In the genomic region with DNA sequence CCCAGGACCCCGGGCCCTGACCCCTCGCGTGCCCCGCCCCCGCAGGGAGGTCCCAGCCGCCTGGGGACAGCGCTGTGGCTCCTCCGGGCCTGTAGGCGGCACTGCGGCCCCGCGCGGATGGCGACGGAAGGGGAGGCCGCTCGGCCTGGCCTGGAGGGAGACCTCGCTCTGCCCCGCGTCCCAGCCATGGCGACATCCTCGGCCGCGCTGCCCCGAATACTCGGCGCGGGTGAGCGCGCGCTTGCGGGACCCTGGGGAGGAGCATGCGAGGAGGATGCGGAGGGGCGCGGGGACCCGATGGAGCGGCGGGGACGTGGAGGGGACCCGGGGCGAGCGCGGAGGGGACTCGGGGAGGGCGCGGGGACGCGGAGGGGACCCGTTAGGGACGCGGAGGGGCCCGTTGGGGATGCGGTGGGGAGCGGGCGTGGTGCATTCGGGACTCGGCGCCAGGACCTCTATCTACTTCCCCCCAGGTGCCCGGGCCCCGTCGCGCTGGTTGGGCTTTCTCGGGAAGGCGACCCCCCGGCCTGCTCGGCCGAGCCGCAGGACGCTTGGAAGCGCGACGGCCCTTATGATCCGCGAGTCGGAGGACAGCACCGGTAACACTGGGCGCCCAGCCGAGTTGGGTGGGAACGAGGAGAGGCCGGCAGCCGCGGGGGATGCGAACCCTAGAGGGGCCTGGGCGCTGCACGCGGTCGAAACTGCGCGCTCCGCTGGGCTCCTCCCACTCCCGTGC, we compare ENCODE assay signal across 1 cellular context.
TF ChIP-seq lines count a peak whose summit lies in the region.

TSS of gene MRPS2 (plus strand) at position 158 of the 736 bp plus-strand sequence. CDS start at position 187, 29 bp downstream.

TF ChIP-seq in HepG2, 621 proteins besides CTCF, POLR2A, EP300 and RAD21 (continued from another document and continues in another):
- TF ChIP-seq, protein P1, sequence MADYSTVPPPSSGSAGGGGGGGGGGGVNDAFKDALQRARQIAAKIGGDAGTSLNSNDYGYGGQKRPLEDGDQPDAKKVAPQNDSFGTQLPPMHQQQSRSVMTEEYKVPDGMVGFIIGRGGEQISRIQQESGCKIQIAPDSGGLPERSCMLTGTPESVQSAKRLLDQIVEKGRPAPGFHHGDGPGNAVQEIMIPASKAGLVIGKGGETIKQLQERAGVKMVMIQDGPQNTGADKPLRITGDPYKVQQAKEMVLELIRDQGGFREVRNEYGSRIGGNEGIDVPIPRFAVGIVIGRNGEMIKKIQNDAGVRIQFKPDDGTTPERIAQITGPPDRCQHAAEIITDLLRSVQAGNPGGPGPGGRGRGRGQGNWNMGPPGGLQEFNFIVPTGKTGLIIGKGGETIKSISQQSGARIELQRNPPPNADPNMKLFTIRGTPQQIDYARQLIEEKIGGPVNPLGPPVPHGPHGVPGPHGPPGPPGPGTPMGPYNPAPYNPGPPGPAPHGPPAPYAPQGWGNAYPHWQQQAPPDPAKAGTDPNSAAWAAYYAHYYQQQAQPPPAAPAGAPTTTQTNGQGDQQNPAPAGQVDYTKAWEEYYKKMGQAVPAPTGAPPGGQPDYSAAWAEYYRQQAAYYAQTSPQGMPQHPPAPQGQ (CRISPR knock-in tag; IDR thresholded peaks at IDR 0.05; ENCODE audit: borderline replicate concordance): no peak
- TF ChIP-seq AKAP8 (CRISPR knock-in tag; IDR thresholded peaks at IDR 0.05): peak; percentile 71; the same call in 1 of the 2 replicates
- TF ChIP-seq ATF7 (IDR thresholded peaks at IDR 0.05): no peak
- no peak; the same call in 1 of the 2 replicates for TF ChIP-seq ATF7 (CRISPR knock-in tag; IDR thresholded peaks at IDR 0.05)
- TF ChIP-seq ZNF589 (CRISPR knock-in tag; conservative IDR thresholded peaks at IDR 0.05): 0 out of 2 replicates have a peak, but pooled peaks have one; percentile 65
- no peak for TF ChIP-seq TOE1 (CRISPR knock-in tag; IDR thresholded peaks at IDR 0.05)
- TF ChIP-seq, protein P2, sequence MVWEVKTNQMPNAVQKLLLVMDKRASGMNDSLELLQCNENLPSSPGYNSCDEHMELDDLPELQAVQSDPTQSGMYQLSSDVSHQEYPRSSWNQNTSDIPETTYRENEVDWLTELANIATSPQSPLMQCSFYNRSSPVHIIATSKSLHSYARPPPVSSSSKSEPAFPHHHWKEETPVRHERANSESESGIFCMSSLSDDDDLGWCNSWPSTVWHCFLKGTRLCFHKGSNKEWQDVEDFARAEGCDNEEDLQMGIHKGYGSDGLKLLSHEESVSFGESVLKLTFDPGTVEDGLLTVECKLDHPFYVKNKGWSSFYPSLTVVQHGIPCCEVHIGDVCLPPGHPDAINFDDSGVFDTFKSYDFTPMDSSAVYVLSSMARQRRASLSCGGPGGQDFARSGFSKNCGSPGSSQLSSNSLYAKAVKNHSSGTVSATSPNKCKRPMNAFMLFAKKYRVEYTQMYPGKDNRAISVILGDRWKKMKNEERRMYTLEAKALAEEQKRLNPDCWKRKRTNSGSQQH (CRISPR knock-in tag; IDR thresholded peaks at IDR 0.05; ENCODE audit: low read depth): 0 out of 2 replicates have a peak, but pooled peaks have one; percentile 39
- TF ChIP-seq ZFY (CRISPR knock-in tag; IDR thresholded peaks at IDR 0.05): peak; percentile 100
- peak; percentile 92 for TF ChIP-seq HOXA3 (CRISPR knock-in tag; IDR thresholded peaks at IDR 0.05)
- TF ChIP-seq ZSCAN30 (CRISPR knock-in tag; IDR thresholded peaks at IDR 0.05): no peak
- TF ChIP-seq, protein P3, sequence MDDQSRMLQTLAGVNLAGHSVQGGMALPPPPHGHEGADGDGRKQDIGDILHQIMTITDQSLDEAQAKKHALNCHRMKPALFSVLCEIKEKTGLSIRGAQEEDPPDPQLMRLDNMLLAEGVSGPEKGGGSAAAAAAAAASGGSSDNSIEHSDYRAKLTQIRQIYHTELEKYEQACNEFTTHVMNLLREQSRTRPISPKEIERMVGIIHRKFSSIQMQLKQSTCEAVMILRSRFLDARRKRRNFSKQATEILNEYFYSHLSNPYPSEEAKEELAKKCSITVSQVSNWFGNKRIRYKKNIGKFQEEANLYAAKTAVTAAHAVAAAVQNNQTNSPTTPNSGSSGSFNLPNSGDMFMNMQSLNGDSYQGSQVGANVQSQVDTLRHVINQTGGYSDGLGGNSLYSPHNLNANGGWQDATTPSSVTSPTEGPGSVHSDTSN (CRISPR knock-in tag; IDR thresholded peaks at IDR 0.05; ENCODE audit: borderline replicate concordance): no peak
- TF ChIP-seq SAP130 (CRISPR knock-in tag; IDR thresholded peaks at IDR 0.05; ENCODE audit: low read depth): peak; percentile 86
- TF ChIP-seq ZNF530 (CRISPR knock-in tag; IDR thresholded peaks at IDR 0.05; ENCODE audit: low read depth): no peak
- TF ChIP-seq TFDP2 (CRISPR knock-in tag; IDR thresholded peaks at IDR 0.05): peak; percentile 54; the same call in 1 of the 2 replicates
- peak; percentile 83; the same call in 1 of the 2 replicates for TF ChIP-seq KAT7 (CRISPR knock-in tag; IDR thresholded peaks at IDR 0.05; ENCODE audit: borderline replicate concordance)
- peak; percentile 65; the same call in 1 of the 2 replicates for TF ChIP-seq MAF1 (CRISPR knock-in tag; IDR thresholded peaks at IDR 0.05; ENCODE audit: borderline replicate concordance)
- TF ChIP-seq ZNF367 (CRISPR knock-in tag; IDR thresholded peaks at IDR 0.05; ENCODE audit: borderline replicate concordance): no peak
- TF ChIP-seq SSRP1 (CRISPR knock-in tag; IDR thresholded peaks at IDR 0.05): no peak
- TF ChIP-seq FOXJ3 (CRISPR knock-in tag; IDR thresholded peaks at IDR 0.05; ENCODE audit: borderline replicate concordance): no peak
- TF ChIP-seq NR1H2 (CRISPR knock-in tag; IDR thresholded peaks at IDR 0.05; ENCODE audit: borderline replicate concordance, low read depth): peak; percentile 84; the same call in 1 of the 2 replicates
- TF ChIP-seq, protein P4, sequence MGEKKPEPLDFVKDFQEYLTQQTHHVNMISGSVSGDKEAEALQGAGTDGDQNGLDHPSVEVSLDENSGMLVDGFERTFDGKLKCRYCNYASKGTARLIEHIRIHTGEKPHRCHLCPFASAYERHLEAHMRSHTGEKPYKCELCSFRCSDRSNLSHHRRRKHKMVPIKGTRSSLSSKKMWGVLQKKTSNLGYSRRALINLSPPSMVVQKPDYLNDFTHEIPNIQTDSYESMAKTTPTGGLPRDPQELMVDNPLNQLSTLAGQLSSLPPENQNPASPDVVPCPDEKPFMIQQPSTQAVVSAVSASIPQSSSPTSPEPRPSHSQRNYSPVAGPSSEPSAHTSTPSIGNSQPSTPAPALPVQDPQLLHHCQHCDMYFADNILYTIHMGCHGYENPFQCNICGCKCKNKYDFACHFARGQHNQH (CRISPR knock-in tag; IDR thresholded peaks at IDR 0.05): peak; percentile 75; the same call in 1 of the 2 replicates
- no peak for TF ChIP-seq ZNF7 (CRISPR knock-in tag; IDR thresholded peaks at IDR 0.05)
- 0 out of 2 replicates have a peak, but pooled peaks have one; percentile 27 for TF ChIP-seq ZBTB8A (CRISPR knock-in tag; IDR thresholded peaks at IDR 0.05; ENCODE audit: borderline replicate concordance, low read depth)
- TF ChIP-seq ZBTB7B (CRISPR knock-in tag; IDR thresholded peaks at IDR 0.05): peak; percentile 81
- TF ChIP-seq MLLT10 (CRISPR knock-in tag; IDR thresholded peaks at IDR 0.05): no peak
- TF ChIP-seq HMG20B (CRISPR knock-in tag; conservative IDR thresholded peaks at IDR 0.05): no peak
- peak; percentile 95 for TF ChIP-seq ZNF709 (CRISPR knock-in tag; IDR thresholded peaks at IDR 0.05)
- TF ChIP-seq ATM (IDR thresholded peaks at IDR 0.05; ENCODE audit: borderline replicate concordance): no peak
- TF ChIP-seq CBX5 (CRISPR knock-in tag; IDR thresholded peaks at IDR 0.05; ENCODE audit: borderline replicate concordance): peak; percentile 68; the same call in 1 of the 2 replicates
- TF ChIP-seq, protein P5, sequence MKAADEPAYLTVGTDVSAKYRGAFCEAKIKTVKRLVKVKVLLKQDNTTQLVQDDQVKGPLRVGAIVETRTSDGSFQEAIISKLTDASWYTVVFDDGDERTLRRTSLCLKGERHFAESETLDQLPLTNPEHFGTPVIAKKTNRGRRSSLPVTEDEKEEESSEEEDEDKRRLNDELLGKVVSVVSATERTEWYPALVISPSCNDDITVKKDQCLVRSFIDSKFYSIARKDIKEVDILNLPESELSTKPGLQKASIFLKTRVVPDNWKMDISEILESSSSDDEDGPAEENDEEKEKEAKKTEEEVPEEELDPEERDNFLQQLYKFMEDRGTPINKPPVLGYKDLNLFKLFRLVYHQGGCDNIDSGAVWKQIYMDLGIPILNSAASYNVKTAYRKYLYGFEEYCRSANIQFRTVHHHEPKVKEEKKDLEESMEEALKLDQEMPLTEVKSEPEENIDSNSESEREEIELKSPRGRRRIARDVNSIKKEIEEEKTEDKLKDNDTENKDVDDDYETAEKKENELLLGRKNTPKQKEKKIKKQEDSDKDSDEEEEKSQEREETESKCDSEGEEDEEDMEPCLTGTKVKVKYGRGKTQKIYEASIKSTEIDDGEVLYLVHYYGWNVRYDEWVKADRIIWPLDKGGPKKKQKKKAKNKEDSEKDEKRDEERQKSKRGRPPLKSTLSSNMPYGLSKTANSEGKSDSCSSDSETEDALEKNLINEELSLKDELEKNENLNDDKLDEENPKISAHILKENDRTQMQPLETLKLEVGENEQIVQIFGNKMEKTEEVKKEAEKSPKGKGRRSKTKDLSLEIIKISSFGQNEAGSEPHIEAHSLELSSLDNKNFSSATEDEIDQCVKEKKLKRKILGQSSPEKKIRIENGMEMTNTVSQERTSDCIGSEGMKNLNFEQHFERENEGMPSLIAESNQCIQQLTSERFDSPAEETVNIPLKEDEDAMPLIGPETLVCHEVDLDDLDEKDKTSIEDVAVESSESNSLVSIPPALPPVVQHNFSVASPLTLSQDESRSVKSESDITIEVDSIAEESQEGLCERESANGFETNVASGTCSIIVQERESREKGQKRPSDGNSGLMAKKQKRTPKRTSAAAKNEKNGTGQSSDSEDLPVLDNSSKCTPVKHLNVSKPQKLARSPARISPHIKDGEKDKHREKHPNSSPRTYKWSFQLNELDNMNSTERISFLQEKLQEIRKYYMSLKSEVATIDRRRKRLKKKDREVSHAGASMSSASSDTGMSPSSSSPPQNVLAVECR (CRISPR knock-in tag; IDR thresholded peaks at IDR 0.05; ENCODE audit: borderline replicate concordance): peak; percentile 18; the same call in 1 of the 2 replicates
- peak; percentile 82 for TF ChIP-seq CCDC6 (CRISPR knock-in tag; IDR thresholded peaks at IDR 0.05)
- peak; percentile 66; the same call in 1 of the 2 replicates for TF ChIP-seq ATF2 (CRISPR knock-in tag; IDR thresholded peaks at IDR 0.05)
- peak; percentile 86 for TF ChIP-seq ZBTB38 (CRISPR knock-in tag; IDR thresholded peaks at IDR 0.05)
- no peak for TF ChIP-seq PHB2 (IDR thresholded peaks at IDR 0.05; ENCODE audit: partially characterized antibody)
- peak; percentile 92 for TF ChIP-seq ZBTB7A (CRISPR knock-in tag; IDR thresholded peaks at IDR 0.05)
- peak; percentile 73 for TF ChIP-seq ZNF768 (CRISPR knock-in tag; IDR thresholded peaks at IDR 0.05)
- no peak for TF ChIP-seq HMG20A (CRISPR knock-in tag; IDR thresholded peaks at IDR 0.05; ENCODE audit: borderline replicate concordance)
- peak; percentile 97 for TF ChIP-seq HES4 (CRISPR knock-in tag; IDR thresholded peaks at IDR 0.05; ENCODE audit: borderline replicate concordance)
- TF ChIP-seq MATR3 (CRISPR knock-in tag; IDR thresholded peaks at IDR 0.05): no peak
- no peak for TF ChIP-seq SCMH1 (CRISPR knock-in tag; IDR thresholded peaks at IDR 0.05; ENCODE audit: borderline replicate concordance)
- no peak for TF ChIP-seq ZBED4 (CRISPR knock-in tag; IDR thresholded peaks at IDR 0.05; ENCODE audit: borderline replicate concordance)
- no peak; the same call in 1 of the 2 replicates for TF ChIP-seq ZNF782 (CRISPR knock-in tag; IDR thresholded peaks at IDR 0.05; ENCODE audit: borderline replicate concordance)
- TF ChIP-seq ZNF652 (CRISPR knock-in tag; IDR thresholded peaks at IDR 0.05; ENCODE audit: borderline replicate concordance, low read depth): no peak; the same call in 1 of the 2 replicates
- peak; percentile 83 for TF ChIP-seq RXRA (CRISPR knock-in tag; IDR thresholded peaks at IDR 0.05)
- TF ChIP-seq SP5 (CRISPR knock-in tag; IDR thresholded peaks at IDR 0.05; ENCODE audit: borderline replicate concordance, low read depth): peak; percentile 89
- peak; percentile 85; the same call in 1 of the 2 replicates for TF ChIP-seq ZFP82 (CRISPR knock-in tag; IDR thresholded peaks at IDR 0.05; ENCODE audit: borderline replicate concordance)
